9 cellular contexts compared by ENCODE assay signal in genomic region chr17:4492762-4493561, GRCh38. TPM values are rescaled to one million over a fixed set of nuclear protein-coding genes. Genes with fewer than 3 reads are reported as not detected.
DNase-seq lines count a peak whose midpoint lies in the region; ATAC-seq and TF ChIP-seq lines count a peak whose summit lies in the region.
"Had no signal": no experiment of that assay in that cellular context is flagged by ENCODE, and none has a peak within 500 bp of the region (broad histone marks: within the 10 kb centered on the region; RNA-seq: fewer than 3 reads in every experiment).

No MANE protein-coding gene starts in this region.

- no peak for TF ChIP-seq EP300 in gastroesophageal sphincter (IDR thresholded peaks at IDR 0.05)

- H3K36me3 ChIP-seq in gastroesophageal sphincter: no peaks in the 10 kb centered on the region

- peaks cover 12% of the 10 kb centered on the region for H3K4me1 Mint-ChIP-seq in activated CD8-positive, alpha-beta memory T cell treated with anti-CD3 and anti-CD28 coated beads, Interleukin-2, amount 10 ng/mL, durations not matched to agents 7 days and 5 days

- POLR2A ChIA-PET in RWPE1 (lab: Yijun Ruan, JAX; ENCODE audit: low non-redundant PET): no interaction called here

- CTCF ChIA-PET in activated CD8-positive, alpha-beta memory T cell treated with anti-CD3 and anti-CD28 coated beads, Interleukin-2, amount 10 ng/mL, durations not matched to agents 7 days and 5 days (lab: Charles Lee): no interaction called here
- CTCF ChIA-PET in RWPE1 (lab: Yijun Ruan, JAX): interaction anchor here (0.6 kb wide), 1 partner anchor 431 kb away, joined by 5 read pairs; no protein-coding TSS in a partner anchor

- no peak overlapping the region for H3K4me3 ChIP-seq in fibroblast of pulmonary artery (replicated peaks; ENCODE audit: low read depth, low read length)
- no peak overlapping the region for H3K4me3 ChIP-seq in gastroesophageal sphincter

- no peaks in the 10 kb centered on the region for H3K36me3 Mint-ChIP-seq in activated CD8-positive, alpha-beta memory T cell treated with anti-CD3 and anti-CD28 coated beads, Interleukin-2, amount 10 ng/mL, durations not matched to agents 7 days and 5 days
- H3K36me3 Mint-ChIP-seq: T-cell had no signal

- ATAC-seq in activated CD8-positive, alpha-beta memory T cell treated with anti-CD3 and anti-CD28 coated beads, Interleukin-2, amount 10 ng/mL, durations not matched to agents 7 days and 5 days: no peak
- ATAC-seq in GM21786 (IDR thresholded peaks at IDR 0.05; ENCODE audit: unreplicated experiment) (no peak), gastroesophageal sphincter (no peak), GM19467 (IDR thresholded peaks at IDR 0.05; ENCODE audit: unreplicated experiment) (no peak)
- ATAC-seq: T-cell had no signal

- H3K9me3 Mint-ChIP-seq in activated CD8-positive, alpha-beta memory T cell treated with anti-CD3 and anti-CD28 coated beads, Interleukin-2, amount 10 ng/mL, durations not matched to agents 7 days and 5 days (ENCODE audit: low read depth): no peaks in the 10 kb centered on the region
- H3K9me3 Mint-ChIP-seq: T-cell had no signal

- 44 to 54% methylated on average over 18 to 19 of the region's 20 CpGs for WGBS in gastroesophageal sphincter (ENCODE audit: low coverage in 1 of 2), 2 donors

- DNase-seq in activated CD8-positive, alpha-beta memory T cell treated with anti-CD3 and anti-CD28 coated beads, Interleukin-2, amount 10 ng/mL, durations not matched to agents 7 days and 5 days: peak; percentile 53
- no peak for DNase-seq in activated CD8-positive, alpha-beta memory T cell treated with anti-CD3 and anti-CD28 coated beads, Interleukin-2, amount 50 U/mL, for 48 hours
- DNase-seq in RWPE1 (ENCODE audit: low spot score) (peak; percentile 55), fibroblast of pulmonary artery (ENCODE audit: low read depth) (peak; percentile 35)
- DNase-seq in stimulated activated CD8-positive, alpha-beta memory T cell treated with anti-CD3 and anti-CD28 coated beads, Interleukin-4, amount 100 ng/mL, for 48 hours: peak; percentile 47

- H3K27me3 ChIP-seq in gastroesophageal sphincter: no peaks in the 10 kb centered on the region

- no peaks in the 10 kb centered on the region for H3K9me3 ChIP-seq in gastroesophageal sphincter

- peaks cover 0 to 8% (median 0%) of the 10 kb centered on the region in 3 donors for H3K4me1 ChIP-seq in gastroesophageal sphincter

- no peak overlapping the region for H3K27ac Mint-ChIP-seq in activated CD8-positive, alpha-beta memory T cell treated with anti-CD3 and anti-CD28 coated beads, Interleukin-2, amount 10 ng/mL, durations not matched to agents 7 days and 5 days
- H3K27ac Mint-ChIP-seq: T-cell had no signal

- no peak for TF ChIP-seq POLR2A in gastroesophageal sphincter (IDR thresholded peaks at IDR 0.05)

- H3K27ac ChIP-seq in RWPE1 (no peak overlapping the region), gastroesophageal sphincter (no peak overlapping the region)

- peaks cover 11% of the 10 kb centered on the region for H3K27me3 Mint-ChIP-seq in activated CD8-positive, alpha-beta memory T cell treated with anti-CD3 and anti-CD28 coated beads, Interleukin-2, amount 10 ng/mL, durations not matched to agents 7 days and 5 days
- H3K27me3 Mint-ChIP-seq: T-cell had no signal

- no peak overlapping the region for H3K4me3 Mint-ChIP-seq in activated CD8-positive, alpha-beta memory T cell treated with anti-CD3 and anti-CD28 coated beads, Interleukin-2, amount 10 ng/mL, durations not matched to agents 7 days and 5 days
- H3K4me3 Mint-ChIP-seq: T-cell had no signal

- TF ChIP-seq CTCF in RWPE1 (conservative IDR thresholded peaks at IDR 0.05; ENCODE audit: low read depth) (no peak), fibroblast of pulmonary artery (IDR thresholded peaks at IDR 0.05; ENCODE audit: low read length, missing control alignments) (no peak), gastroesophageal sphincter (IDR thresholded peaks at IDR 0.05) (no peak)

RNA-seq across cellular contexts. Expression of gene SPNS2, which starts 5.7 kb away (rescaled TPM):
- 1 to 10 TPM; 1.1 to 1.9 TPM for total RNA-seq in activated CD8-positive, alpha-beta memory T cell treated with anti-CD3 and anti-CD28 coated beads, Interleukin-2, amount 10 ng/mL, durations not matched to agents 7 days and 5 days
- 10 to 100 TPM; 10.4 to 17.4 (median 16.4) TPM for total RNA-seq in gastroesophageal sphincter

RNA-seq across cellular contexts. Expression of gene SPNS3, which starts 59.2 kb away (rescaled TPM):
- total RNA-seq in activated CD8-positive, alpha-beta memory T cell treated with anti-CD3 and anti-CD28 coated beads, Interleukin-2, amount 10 ng/mL, durations not matched to agents 7 days and 5 days: 10 to 100 TPM; 17.6 to 39.1 TPM
- not detected for total RNA-seq in gastroesophageal sphincter

Comparison
In these comparisons a context has a peak if more than half of its experiments do, and no peak if none do; other contexts are left out.
1. RNA of gene SPNS3, which starts 59.2 kb away (total RNA-seq): 17.6 to 39.1 TPM in activated CD8-positive, alpha-beta memory T cell treated with anti-CD3 and anti-CD28 coated beads, Interleukin-2, amount 10 ng/mL, durations not matched to agents 7 days and 5 days; not detected in gastroesophageal sphincter; every median in the first group is over 10 times any median in the second.